In the genomic region with DNA sequence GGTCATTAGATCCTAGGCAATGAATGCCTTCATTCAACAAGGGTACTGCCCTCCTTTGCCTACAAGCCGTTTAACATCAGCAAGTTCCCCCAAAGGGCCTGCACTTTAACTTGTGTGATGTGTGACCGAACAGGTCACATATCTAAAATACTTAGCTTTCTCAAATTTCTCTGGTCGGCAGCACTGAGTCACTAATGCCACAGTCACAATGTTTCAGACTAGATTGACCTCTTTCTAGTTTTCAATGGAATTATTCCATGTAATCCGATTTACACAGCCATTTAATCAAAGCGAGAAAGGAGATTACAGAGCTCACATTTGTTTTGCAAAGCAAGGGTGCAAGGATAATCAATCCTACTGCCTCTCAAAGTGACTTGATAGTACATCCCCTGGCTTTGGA, we compare ENCODE assay signal across 10 cellular contexts. TPM values are rescaled to one million over a fixed set of nuclear protein-coding genes. Genes with fewer than 3 reads are reported as not detected.
A peak's percentile ranks its signal among the peaks of the same experiment; 100 is the strongest.
DNase-seq lines count a peak whose midpoint lies in the region; ATAC-seq, FAIRE-seq and TF ChIP-seq lines count a peak whose summit lies in the region.
"Had no signal": no experiment of that assay in that cellular context is flagged by ENCODE, and none has a peak within 500 bp of the region (broad histone marks: within the 10 kb centered on the region; RNA-seq: fewer than 3 reads in every experiment).

No MANE protein-coding gene starts in this region.

- H3K9me3 ChIP-seq in iPS-20b (ENCODE audit: insufficient read depth, low read depth, low read length) (no peaks in the 10 kb centered on the region), skeletal muscle satellite cell (replicated peaks; ENCODE audit: low read length) (no peaks in the 10 kb centered on the region), BE2C (no peaks in the 10 kb centered on the region)

- H3K9ac ChIP-seq in iPS-20b (ENCODE audit: low read depth, low read length) (peak overlapping the region; percentile 49; the same call in 1 of the 2 replicates), skeletal muscle satellite cell (ENCODE audit: low read depth, low read length) (peak overlapping the region; percentile 82)

- H3K36me3 Mint-ChIP-seq in activated CD8-positive, alpha-beta memory T cell treated with anti-CD3 and anti-CD28 coated beads, Interleukin-2, amount 10 ng/mL, durations not matched to agents 7 days and 5 days = no peaks in the 10 kb centered on the region

- H3K4me1 Mint-ChIP-seq in activated CD8-positive, alpha-beta memory T cell treated with anti-CD3 and anti-CD28 coated beads, Interleukin-2, amount 10 ng/mL, durations not matched to agents 7 days and 5 days = peaks cover 8% of the 10 kb centered on the region

- H3K4me2 ChIP-seq in skeletal muscle satellite cell (ENCODE audit: low read length) = peak overlapping the region; percentile 96

- H3K27me3 ChIP-seq in iPS-20b (ENCODE audit: insufficient read depth, low read length) (peaks cover 36% of the 10 kb centered on the region), skeletal muscle satellite cell (ENCODE audit: control insufficient read depth, insufficient read depth, low read length) (no peaks in the 10 kb centered on the region), BE2C (peaks cover 45% of the 10 kb centered on the region)

- peaks cover 33% of the 10 kb centered on the region for H3K4me1 ChIP-seq in iPS-20b (ENCODE audit: insufficient read depth, low read length)
- H3K4me1 ChIP-seq in skeletal muscle satellite cell (ENCODE audit: control insufficient read depth, insufficient read depth, low read length) = peaks cover 14% of the 10 kb centered on the region
- H3K4me1 ChIP-seq in BE2C = no peaks in the 10 kb centered on the region

- H3K4me3 Mint-ChIP-seq in activated CD8-positive, alpha-beta memory T cell treated with anti-CD3 and anti-CD28 coated beads, Interleukin-2, amount 10 ng/mL, durations not matched to agents 7 days and 5 days = no peak overlapping the region
- H3K4me3 Mint-ChIP-seq: effector memory CD8-positive, alpha-beta T cell had no signal

- ATAC-seq in HG03097 (IDR thresholded peaks at IDR 0.05; ENCODE audit: low FRiP score, unreplicated experiment) = no peak
- no peak for ATAC-seq in activated CD8-positive, alpha-beta memory T cell treated with anti-CD3 and anti-CD28 coated beads, Interleukin-2, amount 10 ng/mL, durations not matched to agents 7 days and 5 days
- ATAC-seq: effector memory CD8-positive, alpha-beta T cell had no signal

- H3K36me3 ChIP-seq in iPS-20b (ENCODE audit: insufficient read depth, low read depth, low read length) (no peaks in the 10 kb centered on the region), skeletal muscle satellite cell (ENCODE audit: insufficient read depth, low read length) (no peaks in the 10 kb centered on the region), BE2C (no peaks in the 10 kb centered on the region)

- TF ChIP-seq POLR2A in H54 (IDR thresholded peaks at IDR 0.05; ENCODE audit: low read depth, low read length) = no peak

- DNase-seq in H54 (ENCODE audit: insufficient read length, low spot score) = no peak
- DNase-seq in HTR-8/SVneo (ENCODE audit: insufficient read length, low spot score) = no peak
- DNase-seq in BE2C = no peak
- DNase-seq in activated CD8-positive, alpha-beta memory T cell treated with anti-CD3 and anti-CD28 coated beads, Interleukin-2, amount 10 ng/mL, durations not matched to agents 7 days and 5 days = no peak
- DNase-seq: activated CD4-positive, CD25-positive, alpha-beta regulatory T cell treated with anti-CD3 and anti-CD28 coated beads, Interleukin-2, amount 50 U/mL, for 72 hours; effector memory CD8-positive, alpha-beta T cell had no signal

- TF ChIP-seq CTCF in BE2C (IDR thresholded peaks at IDR 0.05; ENCODE audit: low read depth, low read length) = no peak

- H3K27ac Mint-ChIP-seq in activated CD8-positive, alpha-beta memory T cell treated with anti-CD3 and anti-CD28 coated beads, Interleukin-2, amount 10 ng/mL, durations not matched to agents 7 days and 5 days = no peak overlapping the region
- H3K27ac Mint-ChIP-seq: effector memory CD8-positive, alpha-beta T cell had no signal

- H3K27ac ChIP-seq in angular gyrus (ENCODE audit: low read depth, low read length) (peak overlapping the region; percentile 1), iPS-20b (ENCODE audit: low read length) (no peak overlapping the region)

- H3K27me3 Mint-ChIP-seq in activated CD8-positive, alpha-beta memory T cell treated with anti-CD3 and anti-CD28 coated beads, Interleukin-2, amount 10 ng/mL, durations not matched to agents 7 days and 5 days = peaks cover 58% of the 10 kb centered on the region

- H3K4me3 ChIP-seq in iPS-20b (ENCODE audit: low read length) (peak overlapping the region; percentile 85), skeletal muscle satellite cell (ENCODE audit: low read length) (peak overlapping the region; percentile 93), BE2C (ENCODE audit: low read depth, low read length) (no peak overlapping the region)

- H3K9me3 Mint-ChIP-seq in activated CD8-positive, alpha-beta memory T cell treated with anti-CD3 and anti-CD28 coated beads, Interleukin-2, amount 10 ng/mL, durations not matched to agents 7 days and 5 days (ENCODE audit: low read depth) = no peaks in the 10 kb centered on the region

- CTCF ChIA-PET in activated CD8-positive, alpha-beta memory T cell treated with anti-CD3 and anti-CD28 coated beads, Interleukin-2, amount 10 ng/mL, durations not matched to agents 7 days and 5 days (lab: Charles Lee) = no interaction called here

- peak; percentile 86 for FAIRE-seq in H54 (lab: Jason Lieb, UNC)
- FAIRE-seq in HTR-8/SVneo (lab: Jason Lieb, UNC) = no peak

RNA-seq across cellular contexts. Expression of gene KITLG, which starts 2.0 kb away (rescaled TPM):
- total RNA-seq in skeletal muscle satellite cell (2012; rRNA removed) = 65.9 and 86.1 TPM in 2 replicates
- 0.08 TPM for polyA plus RNA-seq in BE2C (2012; ENCODE audit: insufficient read depth, insufficient read length, low read depth)
- total RNA-seq in activated CD8-positive, alpha-beta memory T cell treated with anti-CD3 and anti-CD28 coated beads, Interleukin-2, amount 10 ng/mL, durations not matched to agents 7 days and 5 days = under 1 TPM in 1 of 2 experiments, not detected in 1; 0.14 TPM
